Comparison of ENCODE assay signal across 1 cellular context in the genomic region with DNA sequence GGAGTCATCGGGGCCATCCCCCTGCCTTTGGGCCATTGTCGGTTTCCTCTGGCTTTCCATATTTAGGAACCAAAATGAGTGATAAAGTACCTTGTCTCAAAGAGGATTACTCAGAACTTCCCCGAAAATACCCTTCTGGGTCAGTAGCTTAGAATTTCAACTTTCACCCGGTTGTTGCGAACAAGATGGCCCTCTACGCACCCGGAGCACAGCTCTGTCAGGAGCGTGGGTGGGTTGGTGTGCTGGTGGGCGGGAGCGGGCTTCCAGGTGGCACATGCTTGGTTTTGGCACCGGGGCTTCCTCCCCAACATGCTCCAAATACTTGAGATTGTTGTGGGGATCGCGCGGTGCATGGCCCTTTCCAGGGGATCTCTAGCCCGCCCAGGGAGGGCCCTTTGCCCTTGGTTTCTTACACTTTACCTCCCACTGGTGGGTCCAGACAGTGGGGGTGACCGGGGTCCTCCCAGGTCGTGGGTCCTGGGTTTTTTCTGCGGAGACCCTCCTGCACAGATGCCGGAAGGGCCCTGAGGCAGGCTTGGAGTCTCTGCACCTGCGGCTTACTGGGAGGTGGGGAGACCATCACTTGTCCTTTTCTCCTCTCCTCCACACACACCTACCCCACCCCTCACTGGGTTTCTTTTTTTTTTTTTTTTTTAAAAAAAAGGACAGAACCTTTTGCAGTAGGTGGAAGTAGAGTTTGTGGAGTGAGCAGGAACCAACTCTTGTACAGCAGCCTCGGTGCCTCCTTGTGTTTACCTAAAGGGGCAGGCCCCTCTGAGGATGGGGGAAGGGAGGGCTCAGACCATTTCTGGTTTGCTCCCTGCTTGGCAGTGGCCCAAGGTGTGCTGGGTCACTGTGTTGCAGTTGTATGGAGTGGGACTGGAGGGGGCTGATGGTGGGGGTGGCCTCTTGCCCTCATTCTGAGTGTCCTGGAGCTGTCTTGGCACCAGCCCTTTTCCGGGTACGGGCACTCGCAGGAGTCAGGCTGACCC.
TF ChIP-seq lines count a peak whose summit lies in the region.

No MANE protein-coding gene starts in this region.

TF ChIP-seq in liver, 16 proteins besides CTCF, POLR2A, EP300 and RAD21 (continued from another document):
- TF ChIP-seq, protein P1, sequence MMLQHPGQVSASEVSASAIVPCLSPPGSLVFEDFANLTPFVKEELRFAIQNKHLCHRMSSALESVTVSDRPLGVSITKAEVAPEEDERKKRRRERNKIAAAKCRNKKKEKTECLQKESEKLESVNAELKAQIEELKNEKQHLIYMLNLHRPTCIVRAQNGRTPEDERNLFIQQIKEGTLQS (IDR thresholded peaks at IDR 0.05): no peak
- no peak for TF ChIP-seq HNF4A (conservative IDR thresholded peaks at IDR 0.05)
